In the genomic region with DNA sequence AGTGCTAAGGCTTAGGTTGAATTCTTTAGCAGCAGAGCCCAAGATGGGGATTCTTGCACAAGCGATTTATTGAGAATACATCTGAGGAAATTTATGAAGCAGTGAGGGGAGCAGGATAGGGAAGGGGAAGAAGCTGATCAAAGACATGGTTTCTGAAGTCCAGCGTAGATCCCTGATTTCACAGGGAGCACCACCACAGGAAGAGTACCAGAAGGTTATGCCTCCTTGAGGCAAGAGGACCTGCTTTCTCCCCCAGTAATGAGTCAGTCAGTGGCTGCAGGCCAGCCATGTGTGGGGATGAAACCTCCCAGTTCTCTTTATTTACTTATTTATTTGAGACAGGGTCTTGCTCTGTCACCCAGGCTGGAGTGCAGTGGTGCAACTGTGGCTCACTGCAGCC, we compare ENCODE assay signal across 20 cellular contexts. TPM values are rescaled to one million over a fixed set of nuclear protein-coding genes. Genes with fewer than 3 reads are reported as not detected.
DNase-seq lines count a peak whose midpoint lies in the region; ATAC-seq and TF ChIP-seq lines count a peak whose summit lies in the region.
"Had no signal": no experiment of that assay in that cellular context is flagged by ENCODE, and none has a peak within 500 bp of the region (broad histone marks: within the 10 kb centered on the region; RNA-seq: fewer than 3 reads in every experiment).

No MANE protein-coding gene starts in this region.

- no peak overlapping the region; the same call in 1 of the 2 replicates for H3K4ac ChIP-seq in IMR-90 (ENCODE audit: low read depth, low read length)

- intact Hi-C loops in activated CD4-positive, alpha-beta T cell treated with anti-CD3 and anti-CD28 coated beads, Interleukin-2, amount 10 ng/mL, durations not matched to agents 24 days and 14 days (cut with micrococcal nuclease) = no loop called here
- intact Hi-C loops in IMR-90 (cut with micrococcal nuclease) (no loop called here), testis (cut with DNase I; ENCODE audit: low total_unique reads) (no loop called here), uterus (cut with DNase I; ENCODE audit: low total_unique reads) (no loop called here)

- H3K27me3 Mint-ChIP-seq in activated CD4-positive, alpha-beta T cell treated with anti-CD3 and anti-CD28 coated beads, Interleukin-2, amount 10 ng/mL, durations not matched to agents 24 days and 14 days = no peaks in the 10 kb centered on the region
- no peaks in the 10 kb centered on the region for H3K27me3 Mint-ChIP-seq in activated CD4-positive, alpha-beta T cell treated with anti-CD3 and anti-CD28 coated beads, Interleukin-2, amount 10 ng/mL, durations not matched to agents 7 days and 5 days
- peaks cover 6% of the 10 kb centered on the region for H3K27me3 Mint-ChIP-seq in activated naive CD8-positive, alpha-beta T cell treated with anti-CD3 and anti-CD28 coated beads, Interleukin-2, amount 50 U/mL, for 24 hours

- no peaks in the 10 kb centered on the region for H3K4me1 Mint-ChIP-seq in activated CD4-positive, alpha-beta T cell treated with anti-CD3 and anti-CD28 coated beads, Interleukin-2, amount 10 ng/mL, durations not matched to agents 24 days and 14 days
- H3K4me1 Mint-ChIP-seq in activated CD4-positive, alpha-beta T cell treated with anti-CD3 and anti-CD28 coated beads, Interleukin-2, amount 10 ng/mL, durations not matched to agents 7 days and 5 days = no peaks in the 10 kb centered on the region
- H3K4me1 Mint-ChIP-seq in activated naive CD8-positive, alpha-beta T cell treated with anti-CD3 and anti-CD28 coated beads, Interleukin-2, amount 50 U/mL, for 24 hours = no peaks in the 10 kb centered on the region
- H3K4me1 Mint-ChIP-seq: CD14-positive monocyte, H9 had no signal

- H4K5ac ChIP-seq in IMR-90 (ENCODE audit: low read depth, low read length) = no peak overlapping the region

- CTCF ChIA-PET in activated CD4-positive, alpha-beta T cell treated with anti-CD3 and anti-CD28 coated beads, Interleukin-2, amount 10 ng/mL, durations not matched to agents 7 days and 5 days (lab: Charles Lee) = interaction anchor here (0.8 kb wide), 1 partner anchor 35 kb away, joined by 4 read pairs; a partner anchor contains a TSS
- CTCF ChIA-PET in IMR-90 (lab: Yijun Ruan, JAX) = interaction anchor here (0.8 kb wide), 1 partner anchor 14 kb away, joined by 3 read pairs; no protein-coding TSS in a partner anchor

- no peak overlapping the region for H2BK15ac ChIP-seq in IMR-90 (ENCODE audit: low read depth, low read length)

- H3K23ac ChIP-seq in IMR-90 (ENCODE audit: low read depth, low read length) = no peak overlapping the region

- no peak overlapping the region for H3K18ac ChIP-seq in IMR-90 (ENCODE audit: low read depth, low read length)

- no peak overlapping the region for H2AK5ac ChIP-seq in IMR-90 (ENCODE audit: low read depth, low read length)

- no peak overlapping the region for H3K4me3 ChIP-seq in IMR-90 (ENCODE audit: insufficient read depth, low read depth, low read length)
- no peak overlapping the region for H3K4me3 ChIP-seq in testis
- no peak overlapping the region for H3K4me3 ChIP-seq in uterus
- H3K4me3 ChIP-seq: GM12878 had no signal

- H3K27me3 ChIP-seq in IMR-90 (ENCODE audit: control insufficient read depth, insufficient read depth, low read length) = no peaks in the 10 kb centered on the region
- H3K27me3 ChIP-seq in testis = no peaks in the 10 kb centered on the region
- no peaks in the 10 kb centered on the region for H3K27me3 ChIP-seq in uterus

- peak overlapping the region; percentile 46 for H2AFZ ChIP-seq in IMR-90 (replicated peaks; ENCODE audit: low read length, poor library complexity)

- H2AK9ac ChIP-seq in IMR-90 (replicated peaks; ENCODE audit: low read depth, low read length, poor library complexity) = peak overlapping the region; percentile 37

- H3K27ac ChIP-seq in IMR-90 (ENCODE audit: insufficient read depth, low read length) = no peak overlapping the region
- peak overlapping the region; percentile 58 to 69 for H3K27ac ChIP-seq in testis
- H3K27ac ChIP-seq in uterus = no peak overlapping the region
- H3K27ac ChIP-seq: 22Rv1 had no signal

- WGBS in IMR-90 (ENCODE audit: extremely low coverage in 2 of 2, insufficient read length in 1 of 2), 2 experiments = 83% methylated on average over 1 of the region's 2 CpGs; no CpG with 5 or more reads in 1 of the 2 experiments
- WGBS in testis, 2 donors = 94 to 98% methylated on average over 2 of the region's 2 CpGs

- H3K36me3 ChIP-seq in IMR-90 (ENCODE audit: control insufficient read depth, insufficient read depth, low read length) (no peaks in the 10 kb centered on the region), testis (ENCODE audit: low read depth, missing control alignments) (no peaks in the 10 kb centered on the region), uterus (no peaks in the 10 kb centered on the region)

- no peak overlapping the region for H3K4me2 ChIP-seq in IMR-90 (ENCODE audit: low read depth, low read length)

- no TSS peak for BruUV-seq in IMR-90 (replicated peaks; lab: Mats Ljungman, UMichigan)

- TF ChIP-seq POLR2A in IMR-90 (IDR thresholded peaks at IDR 0.05; ENCODE audit: low read depth, low read length) (no peak), testis (IDR thresholded peaks at IDR 0.05) (no peak), uterus (IDR thresholded peaks at IDR 0.05) (no peak)

- H2BK20ac ChIP-seq in IMR-90 (ENCODE audit: low read depth, low read length) = no peak overlapping the region; the same call in none of the 2 replicates

- in situ Hi-C loops in IMR-90 (cut with MboI; ENCODE audit: low sequenced_read_pairs) = no loop called here

- no peak for TF ChIP-seq RAD21 in IMR-90 (IDR thresholded peaks at IDR 0.05; ENCODE audit: low read length)

- H3K4me3 Mint-ChIP-seq in activated CD4-positive, alpha-beta T cell treated with anti-CD3 and anti-CD28 coated beads, Interleukin-2, amount 10 ng/mL, durations not matched to agents 24 days and 14 days = no peak overlapping the region
- no peak overlapping the region for H3K4me3 Mint-ChIP-seq in activated CD4-positive, alpha-beta T cell treated with anti-CD3 and anti-CD28 coated beads, Interleukin-2, amount 10 ng/mL, durations not matched to agents 7 days and 5 days
- H3K4me3 Mint-ChIP-seq in activated naive CD8-positive, alpha-beta T cell treated with anti-CD3 and anti-CD28 coated beads, Interleukin-2, amount 50 U/mL, for 24 hours = no peak overlapping the region
- H3K4me3 Mint-ChIP-seq: CD14-positive monocyte; CD8-positive, alpha-beta T cell; H9 had no signal

- no peaks in the 10 kb centered on the region for H3K9me3 Mint-ChIP-seq in activated CD4-positive, alpha-beta T cell treated with anti-CD3 and anti-CD28 coated beads, Interleukin-2, amount 10 ng/mL, durations not matched to agents 24 days and 14 days
- no peaks in the 10 kb centered on the region for H3K9me3 Mint-ChIP-seq in activated CD4-positive, alpha-beta T cell treated with anti-CD3 and anti-CD28 coated beads, Interleukin-2, amount 10 ng/mL, durations not matched to agents 7 days and 5 days
- no peaks in the 10 kb centered on the region for H3K9me3 Mint-ChIP-seq in activated naive CD8-positive, alpha-beta T cell treated with anti-CD3 and anti-CD28 coated beads, Interleukin-2, amount 50 U/mL, for 24 hours
- H3K9me3 Mint-ChIP-seq: CD14-positive monocyte; CD8-positive, alpha-beta T cell; H9 had no signal

- H3K4me1 ChIP-seq in IMR-90 (ENCODE audit: control insufficient read depth, insufficient read depth, low read length) = peaks cover 2% of the 10 kb centered on the region; the same call in 1 of the 2 replicates
- peaks cover 13% of the 10 kb centered on the region for H3K4me1 ChIP-seq in testis
- H3K4me1 ChIP-seq in uterus = no peaks in the 10 kb centered on the region

- peak overlapping the region; percentile 19; the same call in 1 of the 2 replicates for H2BK120ac ChIP-seq in IMR-90 (ENCODE audit: low read depth, low read length)

- no peaks in the 10 kb centered on the region for H3K79me1 ChIP-seq in IMR-90 (ENCODE audit: low read depth in 1 of 2, low read length in 2 of 2)

- POLR2A ChIA-PET in activated CD4-positive, alpha-beta T cell treated with anti-CD3 and anti-CD28 coated beads, Interleukin-2, amount 10 ng/mL, durations not matched to agents 7 days and 5 days (lab: Charles Lee) = no interaction called here
- POLR2A ChIA-PET in IMR-90 (lab: Charles Lee; ENCODE audit: unreplicated experiment) = interaction anchor here (0.6 kb wide), 1 partner anchor 20 kb away, joined by 3 read pairs; no protein-coding TSS in a partner anchor

- H3K9ac ChIP-seq in IMR-90 (ENCODE audit: low read depth, low read length) = no peak overlapping the region

- no peak overlapping the region for H2BK5ac ChIP-seq in IMR-90 (ENCODE audit: low read depth, low read length, poor library complexity, severe bottlenecking)

- H3K9me3 ChIP-seq in IMR-90 (ENCODE audit: control insufficient read depth, insufficient read depth, low read length) (no peaks in the 10 kb centered on the region), testis (no peaks in the 10 kb centered on the region), uterus (no peaks in the 10 kb centered on the region)

- ATAC-seq in IMR-90 (ENCODE audit: low read depth) = no peak
- no peak for ATAC-seq in activated naive CD8-positive, alpha-beta T cell treated with anti-CD3 and anti-CD28 coated beads, Interleukin-2, amount 50 U/mL, for 24 hours
- ATAC-seq: CD8-positive, alpha-beta T cell; GM12878; HepG2 had no signal

- TF ChIP-seq CTCF in IMR-90 (conservative IDR thresholded peaks at IDR 0.05; ENCODE audit: low read depth, low read length) = no peak
- no peak for TF ChIP-seq CTCF in testis (IDR thresholded peaks at IDR 0.05)
- TF ChIP-seq CTCF in uterus (IDR thresholded peaks at IDR 0.05) = no peak
- TF ChIP-seq CTCF in GM10266 (IDR thresholded peaks at IDR 0.05; ENCODE audit: control insufficient read depth, insufficient read depth, low read depth, missing control alignments) = no peak

- no peak overlapping the region for H4K8ac ChIP-seq in IMR-90 (ENCODE audit: low read depth in 2 of 2, low read length in 2 of 2)

- no peak overlapping the region for H3K14ac ChIP-seq in IMR-90 (replicated peaks; ENCODE audit: low read depth, low read length)

- H4K91ac ChIP-seq in IMR-90 (ENCODE audit: insufficient read depth, low read depth, low read length) = no peak overlapping the region

- H3K27ac Mint-ChIP-seq in activated CD4-positive, alpha-beta T cell treated with anti-CD3 and anti-CD28 coated beads, Interleukin-2, amount 10 ng/mL, durations not matched to agents 24 days and 14 days = peak overlapping the region; percentile 7
- no peak overlapping the region for H3K27ac Mint-ChIP-seq in activated CD4-positive, alpha-beta T cell treated with anti-CD3 and anti-CD28 coated beads, Interleukin-2, amount 10 ng/mL, durations not matched to agents 7 days and 5 days
- H3K27ac Mint-ChIP-seq in activated naive CD8-positive, alpha-beta T cell treated with anti-CD3 and anti-CD28 coated beads, Interleukin-2, amount 50 U/mL, for 24 hours = no peak overlapping the region
- H3K27ac Mint-ChIP-seq: CD14-positive monocyte; CD8-positive, alpha-beta T cell; H9 had no signal

- dilution Hi-C loops in IMR-90 (cut with HindIII; ENCODE audit: low sequenced_read_pairs, unreplicated experiment) = loop anchor here (25.0 kb wide), 1 partner anchor 247 kb away; a partner anchor contains a TSS

- no peaks in the 10 kb centered on the region for H4K20me1 ChIP-seq in IMR-90 (ENCODE audit: insufficient read depth, low read length)

- H3K9me1 ChIP-seq in IMR-90 (ENCODE audit: insufficient read depth, low read length) = peaks cover 3% of the 10 kb centered on the region

- DNase-seq in activated CD4-positive, alpha-beta T cell treated with anti-CD3 and anti-CD28 coated beads, Interleukin-2, amount 10 ng/mL, durations not matched to agents 24 days and 14 days = no peak
- no peak for DNase-seq in activated CD4-positive, alpha-beta T cell treated with anti-CD3 and anti-CD28 coated beads, Interleukin-2, amount 10 ng/mL, durations not matched to agents 7 days and 5 days
- peak; percentile 23 for DNase-seq in IMR-90
- DNase-seq in amniotic epithelial cell (ENCODE audit: low read depth) = peak; percentile 8
- DNase-seq in testis = no peak
- no peak for DNase-seq in uterus
- no peak for DNase-seq in GM10266 (ENCODE audit: extremely low spot score)
- no peak for DNase-seq in activated naive CD8-positive, alpha-beta T cell treated with anti-CD3 and anti-CD28 coated beads, Interleukin-2, amount 50 U/mL, for 24 hours
- DNase-seq: CD8-positive, alpha-beta T cell; COR-L47; DMS153; DMS79 treated with DMSO at 0.1 percent for 48 hours; GF-D8; GOT3; H9 had no signal

- no peak overlapping the region for H3K56ac ChIP-seq in IMR-90 (ENCODE audit: extremely low read depth, insufficient read depth, low read length)

- H3K36me3 Mint-ChIP-seq in activated CD4-positive, alpha-beta T cell treated with anti-CD3 and anti-CD28 coated beads, Interleukin-2, amount 10 ng/mL, durations not matched to agents 24 days and 14 days (ENCODE audit: low read depth) = peaks cover 29% of the 10 kb centered on the region
- H3K36me3 Mint-ChIP-seq in activated CD4-positive, alpha-beta T cell treated with anti-CD3 and anti-CD28 coated beads, Interleukin-2, amount 10 ng/mL, durations not matched to agents 7 days and 5 days (ENCODE audit: low read depth) = peaks cover 3% of the 10 kb centered on the region
- H3K36me3 Mint-ChIP-seq in activated naive CD8-positive, alpha-beta T cell treated with anti-CD3 and anti-CD28 coated beads, Interleukin-2, amount 50 U/mL, for 24 hours (ENCODE audit: low read depth) = no peaks in the 10 kb centered on the region
- H3K36me3 Mint-ChIP-seq: CD14-positive monocyte; CD8-positive, alpha-beta T cell had no signal

RNA-seq across cellular contexts. Expression of a gene that starts 35.0 kb away (rescaled TPM):
- total RNA-seq in activated CD4-positive, alpha-beta T cell treated with anti-CD3 and anti-CD28 coated beads, Interleukin-2, amount 10 ng/mL, durations not matched to agents 24 days and 14 days = 48.7 and 50.7 TPM in 2 replicates
- 10 to 100 TPM; 45.7 to 59.7 TPM for total RNA-seq in activated CD4-positive, alpha-beta T cell treated with anti-CD3 and anti-CD28 coated beads, Interleukin-2, amount 10 ng/mL, durations not matched to agents 7 days and 5 days
- total RNA-seq in IMR-90 (2012; rRNA removed) (15.6 and 20.3 TPM in 2 replicates), testis (10 to 100 TPM; 29.2 to 42.6 TPM), uterus (10 to 100 TPM; 22.3 to 54.1 (median 29.1) TPM)
- polyA plus RNA-seq in IMR-90 (2012; rRNA removed) (19.0 and 19.7 TPM in 2 replicates), testis (ENCODE audit: insufficient read depth, low read depth, low replicate concordance) (58.1 TPM)
- polyA plus RNA-seq in IMR-90 (2012; cell fraction: cytosol; rRNA removed) = 4.3 and 7.1 TPM in 2 replicates
- 9.9 and 27.7 TPM in 2 replicates for polyA plus RNA-seq in IMR-90 (2012; cell fraction: nucleus; rRNA removed; ENCODE audit: low replicate concordance)

RNA-seq across cellular contexts. Expression of a gene that starts 48.3 kb away (rescaled TPM):
- total RNA-seq in activated CD4-positive, alpha-beta T cell treated with anti-CD3 and anti-CD28 coated beads, Interleukin-2, amount 10 ng/mL, durations not matched to agents 24 days and 14 days = 6.5 and 7.8 TPM in 2 replicates
- 1 to 10 TPM; 1.3 to 2.0 TPM for total RNA-seq in activated CD4-positive, alpha-beta T cell treated with anti-CD3 and anti-CD28 coated beads, Interleukin-2, amount 10 ng/mL, durations not matched to agents 7 days and 5 days
- total RNA-seq in IMR-90 (2012; rRNA removed) (0.56 and 1.1 TPM in 2 replicates), testis (under 1 TPM; 0.43 to 0.79 TPM), uterus (1 to 10 TPM in 3 of 4 donors, not detected in 1; 1.2 to 4.4 (median 1.7) TPM)
- polyA plus RNA-seq in IMR-90 (2012; rRNA removed) (0.09 and 0.20 TPM in 2 replicates), testis (ENCODE audit: insufficient read depth, low read depth, low replicate concordance) (1.7 TPM)
- 0.07 TPM in 1 of 2 replicates, not detected in the other for polyA plus RNA-seq in IMR-90 (2012; cell fraction: cytosol; rRNA removed)
- 0.05 and 0.19 TPM in 2 replicates for polyA plus RNA-seq in IMR-90 (2012; cell fraction: nucleus; rRNA removed; ENCODE audit: low replicate concordance)
- total RNA-seq: A673 had no signal

Comparison
In these comparisons a context has a peak if more than half of its experiments do, and no peak if none do; other contexts are left out.
1. DNase-seq: peak in IMR-90 (single experiment) and amniotic epithelial cell (single experiment); none in activated CD4-positive, alpha-beta T cell treated with anti-CD3 and anti-CD28 coated beads, Interleukin-2, amount 10 ng/mL, durations not matched to agents 24 days and 14 days (single experiment), activated CD4-positive, alpha-beta T cell treated with anti-CD3 and anti-CD28 coated beads, Interleukin-2, amount 10 ng/mL, durations not matched to agents 7 days and 5 days (single experiment), testis (single experiment), uterus (0 of 2), GM10266 (single experiment) and activated naive CD8-positive, alpha-beta T cell treated with anti-CD3 and anti-CD28 coated beads, Interleukin-2, amount 50 U/mL, for 24 hours (single experiment).
2. H3K27ac ChIP-seq: peak in testis (2 of 2); none in IMR-90 (single experiment) and uterus (0 of 2).